16 cellular contexts compared by ENCODE assay signal in genomic region chr12:109157986-109158385, GRCh38. TPM values are rescaled to one million over a fixed set of nuclear protein-coding genes. Genes with fewer than 3 reads are reported as not detected.
DNase-seq lines count a peak whose midpoint lies in the region; ATAC-seq lines count a peak whose summit lies in the region.
"Had no signal": no experiment of that assay in that cellular context is flagged by ENCODE, and none has a peak within 500 bp of the region (broad histone marks: within the 10 kb centered on the region; RNA-seq: fewer than 3 reads in every experiment).

No MANE protein-coding gene starts in this region.

- H3K79me1 ChIP-seq in mesendoderm (ENCODE audit: low read length), result no peaks in the 10 kb centered on the region

- no peak for ATAC-seq in left lobe of liver
- no peak for ATAC-seq in HG02678 (IDR thresholded peaks at IDR 0.05; ENCODE audit: unreplicated experiment)
- ATAC-seq in HG03520 (IDR thresholded peaks at IDR 0.05; ENCODE audit: unreplicated experiment), result no peak
- ATAC-seq: HCT116; natural killer cell treated with Interleukin-12 subunit alpha and Interleukin-12 subunit beta and Interleukin-15 and Interleukin-18, amount 100 ng/mL, for 72 hours had no signal

- no peak overlapping the region for H2AK5ac ChIP-seq in mesendoderm (ENCODE audit: low read length)

- H2BK15ac ChIP-seq in mesendoderm (replicated peaks; ENCODE audit: low read depth), result no peak overlapping the region

- H3K23ac ChIP-seq in mesendoderm (ENCODE audit: low read length), result no peak overlapping the region

- peaks cover 36% of the 10 kb centered on the region for H3K36me3 ChIP-seq in adipocyte (ENCODE audit: control insufficient read depth, insufficient read depth, low read length, severe bottlenecking)
- peaks cover 0 to 2% of the 10 kb centered on the region in 2 donors for H3K36me3 ChIP-seq in stomach smooth muscle (ENCODE audit: control insufficient read depth in 2 of 2, insufficient read depth in 2 of 2, low read length in 2 of 2)
- no peaks in the 10 kb centered on the region for H3K36me3 ChIP-seq in mesendoderm (ENCODE audit: control insufficient read depth, insufficient read depth, low read length)

- H3K4me1 ChIP-seq in adipocyte (ENCODE audit: control insufficient read depth, insufficient read depth, low read length) (peaks cover 68% of the 10 kb centered on the region), stomach smooth muscle (ENCODE audit: control insufficient read depth, insufficient read depth, low read length) (peaks cover 76% of the 10 kb centered on the region), mesendoderm (ENCODE audit: control insufficient read depth, low read depth, low read length) (no peaks in the 10 kb centered on the region)

- no peak overlapping the region for H3K4me2 ChIP-seq in mesendoderm (ENCODE audit: low read length)

- no peak overlapping the region for H2BK5ac ChIP-seq in mesendoderm (ENCODE audit: low read length)

- no peak overlapping the region for H3K18ac ChIP-seq in mesendoderm (ENCODE audit: low read length)

- no peaks in the 10 kb centered on the region for H3K79me2 ChIP-seq in mesendoderm (ENCODE audit: control insufficient read depth, insufficient read depth, low read length)

- no peak overlapping the region for H4K8ac ChIP-seq in mesendoderm (ENCODE audit: low read depth, low read length)

- no peaks in the 10 kb centered on the region for H3K9me3 ChIP-seq in adipocyte (ENCODE audit: control insufficient read depth, low read length)
- H3K9me3 ChIP-seq in stomach smooth muscle (ENCODE audit: control insufficient read depth in 2 of 2, low read length in 2 of 2), result no peaks in the 10 kb centered on the region

- H3K4me3 ChIP-seq in adipocyte (ENCODE audit: low read length) (peak overlapping the region; percentile 84), stomach smooth muscle (ENCODE audit: low read length in 2 of 2) (peak overlapping the region in 1 of 2 donors; percentile 59), mesendoderm (ENCODE audit: low read length) (no peak overlapping the region)
- H3K4me3 ChIP-seq: SK-N-MC had no signal

- no CpG with 5 or more reads among the region's 5 CpGs for WGBS in mesendoderm (ENCODE audit: extremely low coverage, insufficient coverage, low lambda C conversion rate)

- peak overlapping the region; percentile 71 for H3K27ac ChIP-seq in stomach smooth muscle (ENCODE audit: low read length)
- no peak overlapping the region for H3K27ac ChIP-seq in mesendoderm (ENCODE audit: low read depth, low read length)
- H3K27ac ChIP-seq: SK-N-MC had no signal

- no peak overlapping the region for H2BK120ac ChIP-seq in mesendoderm (ENCODE audit: low read depth, low read length)

- H3K9ac ChIP-seq in adipocyte (ENCODE audit: low read length) (peak overlapping the region; percentile 61), stomach smooth muscle (ENCODE audit: low read length in 2 of 2) (no peak overlapping the region), mesendoderm (ENCODE audit: low read length) (no peak overlapping the region)

- no peak overlapping the region for H3K56ac ChIP-seq in mesendoderm (ENCODE audit: low read length)

- peak; percentile 9 for DNase-seq in HCEC 1CT
- DNase-seq in adipocyte (ENCODE audit: low read depth), result peak; percentile 43
- peak; percentile 43 for DNase-seq in left lobe of liver (ENCODE audit: low spot score)
- no peak for DNase-seq in mesendoderm
- DNase-seq: activated CD4-positive, alpha-beta memory T cell treated with anti-CD3 and anti-CD28 coated beads, Interleukin-2, amount 10 ng/mL, durations not matched to agents 7 days and 5 days; CD4-positive, CD25-positive, alpha-beta regulatory T cell; EL; IMR-90; NCI-H1105; stimulated activated CD4-positive, alpha-beta T cell treated with anti-CD3 and anti-CD28 coated beads, Interleukin-2, amount 100 ng/mL, for 48 hours had no signal

- no peak overlapping the region for H4K5ac ChIP-seq in mesendoderm (ENCODE audit: low read length)

- H3K27me3 ChIP-seq in adipocyte (replicated peaks; ENCODE audit: control insufficient read depth, insufficient read depth, low read length) (no peaks in the 10 kb centered on the region), stomach smooth muscle (ENCODE audit: control insufficient read depth in 1 of 2, insufficient read depth in 2 of 2, low read length in 2 of 2) (no peaks in the 10 kb centered on the region), mesendoderm (ENCODE audit: insufficient read depth, low read length, poor library complexity) (no peaks in the 10 kb centered on the region)

- H3K4ac ChIP-seq in mesendoderm (ENCODE audit: low read depth, low read length), result no peak overlapping the region

RNA-seq across cellular contexts. Expression of gene ACACB, which starts 41.6 kb away (rescaled TPM):
- total RNA-seq in left lobe of liver, result 232 TPM
- 2.0 TPM for polyA plus RNA-seq in mesendoderm (2013, experiment 1 of 2)
- 2.0 TPM for polyA plus RNA-seq in mesendoderm (2013, experiment 2 of 2)
